In genomic region chr1:154272217-154272998, GRCh38 we compare ENCODE assay signal across 8 cellular contexts. TPM values are rescaled to one million over a fixed set of nuclear protein-coding genes. Genes with fewer than 3 reads are reported as not detected.
A peak's percentile ranks its signal among the peaks of the same experiment; 100 is the strongest.
DNase-seq lines count a peak whose midpoint lies in the region; ATAC-seq and TF ChIP-seq lines count a peak whose summit lies in the region.

HAX1 (plus strand) TSS chr1:154272629; CDS start chr1:154272724, 95 bp downstream.

- TF ChIP-seq CTCF in lower leg skin (IDR thresholded peaks at IDR 0.05): peak in 1 of 3 donors; percentile 73

- DNase-seq in CD1c-positive myeloid dendritic cell (ENCODE audit: extremely low spot score) (peak; percentile 99), NCI-H774 (lab: John Stamatoyannopoulos, UW) (peak; percentile 94), lower leg skin (ENCODE audit: low spot score in 2 of 2) (peak; percentile 95 to 98)
- peak; percentile 98 to 99 for DNase-seq in activated CD4-positive, alpha-beta T cell treated with anti-CD3 and anti-CD28 coated beads, Interleukin-2, amount 50 U/mL, for 48 hours
- peak; percentile 94 to 95 (median 94) for DNase-seq in stimulated activated CD4-positive, alpha-beta T cell treated with anti-CD3 and anti-CD28 coated beads, TNF-alpha, amount 100 ng/mL, for 1 hour (ENCODE audit: low read depth in 3 of 3, low spot score in 1 of 3)

- 0% methylated on average over 42 to 47 of the region's 47 CpGs for WGBS in lower leg skin, 2 donors

- H3K9ac ChIP-seq in duodenal mucosa (ENCODE audit: low read depth in 1 of 2, low read length in 2 of 2): peak within 1 kb of the TSS; percentile 88 to 94

- no peaks in the 10 kb centered on the region for H3K27me3 ChIP-seq in duodenal mucosa (ENCODE audit: control insufficient read depth in 1 of 2, insufficient read depth in 2 of 2, low read length in 2 of 2)

- H3K4me1 ChIP-seq in duodenal mucosa (ENCODE audit: control insufficient read depth in 1 of 2, insufficient read depth in 2 of 2, low read length in 2 of 2): peaks cover 0 to 17% of the 10 kb centered on the region in 2 donors

- H3K36me3 ChIP-seq in duodenal mucosa (ENCODE audit: control insufficient read depth in 1 of 2, insufficient read depth in 2 of 2, low read length in 2 of 2): peaks cover 22 to 29% of the 10 kb centered on the region in 2 donors

- ATAC-seq in GM19372 (IDR thresholded peaks at IDR 0.05; ENCODE audit: low read depth, unreplicated experiment) (peak; percentile 91), HG03565 (IDR thresholded peaks at IDR 0.05; ENCODE audit: unreplicated experiment) (peak; percentile 84)

- H3K9me3 ChIP-seq in duodenal mucosa (ENCODE audit: control insufficient read depth in 1 of 2, low read length in 2 of 2): no peaks in the 10 kb centered on the region

- intact Hi-C loops in lower leg skin (cut with DNase I; ENCODE audit: low total_unique reads): no loop called here

- H3K4me3 ChIP-seq in duodenal mucosa (ENCODE audit: low read depth in 1 of 2, low read length in 2 of 2) (peak within 1 kb of the TSS; percentile 92 to 93), lower leg skin (ENCODE audit: low read depth, poor library complexity, severe bottlenecking) (peak within 1 kb of the TSS; percentile 77)

- peak in 1 of 2 donors; percentile 64 for TF ChIP-seq POLR2A in lower leg skin (IDR thresholded peaks at IDR 0.05)

- peak within 1 kb of the TSS; percentile 72 for H3K27ac ChIP-seq in duodenal mucosa (ENCODE audit: low read depth, low read length)

RNA-seq across cellular contexts. Expression of gene HAX1, which starts in this region (rescaled TPM):
- 10 to 100 TPM; 52.7 to 83.4 (median 71.6) TPM for total RNA-seq in lower leg skin

Comparison
In these comparisons a context has a peak if more than half of its experiments do, and no peak if none do; other contexts are left out.
1. Peak in every context shown above with its lines: DNase-seq, ATAC-seq, H3K4me3 ChIP-seq and H3K27ac ChIP-seq.